ENCODE assay signal across 1 cellular context in genomic region chr3:52197842-52198625, GRCh38.
A peak's percentile ranks its signal among the peaks of the same experiment; 100 is the strongest.
TF ChIP-seq lines count a peak whose summit lies in the region.

ALAS1 (plus strand) TSS chr3:52198160; CDS start chr3:52199242, 1,082 bp downstream.

TF ChIP-seq in HepG2, 621 proteins besides CTCF, POLR2A, EP300 and RAD21 (continued from another document and continues in another):
- peak; percentile 46; the same call in 1 of the 2 replicates for TF ChIP-seq UBTF (CRISPR knock-in tag; IDR thresholded peaks at IDR 0.05)
- peak; percentile 81; the same call in 1 of the 2 replicates for TF ChIP-seq MTA1 (CRISPR knock-in tag; IDR thresholded peaks at IDR 0.05; ENCODE audit: borderline replicate concordance)
- TF ChIP-seq ZNF766 (CRISPR knock-in tag; IDR thresholded peaks at IDR 0.05; ENCODE audit: borderline replicate concordance) = no peak
- no peak for TF ChIP-seq E2F1 (CRISPR knock-in tag; IDR thresholded peaks at IDR 0.05)
- TF ChIP-seq KAT7 (CRISPR knock-in tag; IDR thresholded peaks at IDR 0.05; ENCODE audit: borderline replicate concordance) = peak; percentile 80; the same call in 1 of the 2 replicates
- TF ChIP-seq, protein P1, sequence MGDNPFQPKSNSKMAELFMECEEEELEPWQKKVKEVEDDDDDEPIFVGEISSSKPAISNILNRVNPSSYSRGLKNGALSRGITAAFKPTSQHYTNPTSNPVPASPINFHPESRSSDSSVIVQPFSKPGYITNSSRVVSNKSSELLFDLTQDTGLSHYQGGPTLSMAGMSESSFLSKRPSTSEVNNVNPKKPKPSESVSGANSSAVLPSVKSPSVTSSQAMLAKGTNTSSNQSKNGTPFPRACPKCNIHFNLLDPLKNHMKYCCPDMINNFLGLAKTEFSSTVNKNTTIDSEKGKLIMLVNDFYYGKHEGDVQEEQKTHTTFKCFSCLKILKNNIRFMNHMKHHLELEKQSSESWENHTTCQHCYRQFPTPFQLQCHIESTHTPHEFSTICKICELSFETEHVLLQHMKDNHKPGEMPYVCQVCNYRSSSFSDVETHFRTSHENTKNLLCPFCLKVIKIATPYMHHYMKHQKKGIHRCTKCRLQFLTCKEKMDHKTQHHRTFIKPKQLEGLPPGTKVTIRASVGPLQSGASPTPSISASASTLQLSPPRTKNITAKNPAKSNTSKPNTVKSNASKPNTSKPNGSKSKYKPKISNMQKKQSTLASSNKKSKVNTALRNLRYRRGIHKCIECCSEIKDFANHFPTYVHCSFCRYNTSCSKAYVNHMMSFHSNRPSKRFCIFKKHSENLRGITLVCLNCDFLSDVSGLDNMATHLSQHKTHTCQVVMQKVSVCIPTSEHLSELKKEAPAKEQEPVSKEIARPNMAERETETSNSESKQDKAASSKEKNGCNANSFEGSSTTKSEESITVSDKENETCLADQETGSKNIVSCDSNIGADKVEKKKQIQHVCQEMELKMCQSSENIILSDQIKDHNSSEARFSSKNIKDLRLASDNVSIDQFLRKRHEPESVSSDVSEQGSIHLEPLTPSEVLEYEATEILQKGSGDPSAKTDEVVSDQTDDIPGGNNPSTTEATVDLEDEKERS (CRISPR knock-in tag; IDR thresholded peaks at IDR 0.05) = 0 out of 2 replicates have a peak, but pooled peaks have one; percentile 41
- no peak for TF ChIP-seq MLXIP (CRISPR knock-in tag; IDR thresholded peaks at IDR 0.05; ENCODE audit: borderline replicate concordance)
- no peak for TF ChIP-seq SUZ12 (IDR thresholded peaks at IDR 0.05; ENCODE audit: low read depth, low read length)
- TF ChIP-seq ZNF20 (CRISPR knock-in tag; IDR thresholded peaks at IDR 0.05) = 0 out of 2 replicates have a peak, but pooled peaks have one; percentile 53
- TF ChIP-seq, protein P2, sequence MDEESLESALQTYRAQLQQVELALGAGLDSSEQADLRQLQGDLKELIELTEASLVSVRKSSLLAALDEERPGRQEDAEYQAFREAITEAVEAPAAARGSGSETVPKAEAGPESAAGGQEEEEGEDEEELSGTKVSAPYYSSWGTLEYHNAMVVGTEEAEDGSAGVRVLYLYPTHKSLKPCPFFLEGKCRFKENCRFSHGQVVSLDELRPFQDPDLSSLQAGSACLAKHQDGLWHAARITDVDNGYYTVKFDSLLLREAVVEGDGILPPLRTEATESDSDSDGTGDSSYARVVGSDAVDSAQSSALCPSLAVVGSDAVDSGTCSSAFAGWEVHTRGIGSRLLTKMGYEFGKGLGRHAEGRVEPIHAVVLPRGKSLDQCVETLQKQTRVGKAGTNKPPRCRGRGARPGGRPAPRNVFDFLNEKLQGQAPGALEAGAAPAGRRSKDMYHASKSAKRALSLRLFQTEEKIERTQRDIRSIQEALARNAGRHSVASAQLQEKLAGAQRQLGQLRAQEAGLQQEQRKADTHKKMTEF (CRISPR knock-in tag; IDR thresholded peaks at IDR 0.05) = peak; percentile 78; the same call in 1 of the 2 replicates
- no peak for TF ChIP-seq GABPA (IDR thresholded peaks at IDR 0.05; ENCODE audit: low read depth, low read length)
- no peak for TF ChIP-seq GABPA (CRISPR knock-in tag; IDR thresholded peaks at IDR 0.05; ENCODE audit: low read depth)
- TF ChIP-seq, protein P3, sequence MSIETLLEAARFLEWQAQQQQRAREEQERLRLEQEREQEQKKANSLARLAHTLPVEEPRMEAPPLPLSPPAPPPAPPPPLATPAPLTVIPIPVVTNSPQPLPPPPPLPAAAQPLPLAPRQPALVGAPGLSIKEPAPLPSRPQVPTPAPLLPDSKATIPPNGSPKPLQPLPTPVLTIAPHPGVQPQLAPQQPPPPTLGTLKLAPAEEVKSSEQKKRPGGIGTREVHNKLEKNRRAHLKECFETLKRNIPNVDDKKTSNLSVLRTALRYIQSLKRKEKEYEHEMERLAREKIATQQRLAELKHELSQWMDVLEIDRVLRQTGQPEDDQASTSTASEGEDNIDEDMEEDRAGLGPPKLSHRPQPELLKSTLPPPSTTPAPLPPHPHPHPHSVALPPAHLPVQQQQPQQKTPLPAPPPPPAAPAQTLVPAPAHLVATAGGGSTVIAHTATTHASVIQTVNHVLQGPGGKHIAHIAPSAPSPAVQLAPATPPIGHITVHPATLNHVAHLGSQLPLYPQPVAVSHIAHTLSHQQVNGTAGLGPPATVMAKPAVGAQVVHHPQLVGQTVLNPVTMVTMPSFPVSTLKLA (IDR thresholded peaks at IDR 0.05) = no peak
- 0 out of 2 replicates have a peak, but pooled peaks have one; percentile 20 for TF ChIP-seq CENPT (CRISPR knock-in tag; IDR thresholded peaks at IDR 0.05; ENCODE audit: low read depth)
- no peak for TF ChIP-seq ZBTB40 (IDR thresholded peaks at IDR 0.05)
- 0 out of 2 replicates have a peak, but pooled peaks have one; percentile 42 for TF ChIP-seq ZBTB40 (CRISPR knock-in tag; IDR thresholded peaks at IDR 0.05)
- peak; percentile 74; the same call in 1 of the 2 replicates for TF ChIP-seq GZF1 (CRISPR knock-in tag; IDR thresholded peaks at IDR 0.05)
- no peak for TF ChIP-seq SRSF9 (IDR thresholded peaks at IDR 0.05; ENCODE audit: borderline replicate concordance, insufficient read depth, low read depth, low read length, poor library complexity, severe bottlenecking)
- 0 out of 2 replicates have a peak, but pooled peaks have one; percentile 73 for TF ChIP-seq ZNF772 (CRISPR knock-in tag; IDR thresholded peaks at IDR 0.05)
- 0 out of 2 replicates have a peak, but pooled peaks have one; percentile 48 for TF ChIP-seq DNMT3B (CRISPR knock-in tag; conservative IDR thresholded peaks at IDR 0.05)
- TF ChIP-seq ZNF343 (CRISPR knock-in tag; IDR thresholded peaks at IDR 0.05) = 0 out of 2 replicates have a peak, but pooled peaks have one; percentile 53
- peak; percentile 85; the same call in 1 of the 2 replicates for TF ChIP-seq ZNF678 (CRISPR knock-in tag; IDR thresholded peaks at IDR 0.05)
- peak; percentile 52; the same call in 1 of the 2 replicates for TF ChIP-seq KAT8 (CRISPR knock-in tag; IDR thresholded peaks at IDR 0.05)
- peak; percentile 81 for TF ChIP-seq TARDBP (CRISPR knock-in tag; IDR thresholded peaks at IDR 0.05)
- TF ChIP-seq, protein P4, sequence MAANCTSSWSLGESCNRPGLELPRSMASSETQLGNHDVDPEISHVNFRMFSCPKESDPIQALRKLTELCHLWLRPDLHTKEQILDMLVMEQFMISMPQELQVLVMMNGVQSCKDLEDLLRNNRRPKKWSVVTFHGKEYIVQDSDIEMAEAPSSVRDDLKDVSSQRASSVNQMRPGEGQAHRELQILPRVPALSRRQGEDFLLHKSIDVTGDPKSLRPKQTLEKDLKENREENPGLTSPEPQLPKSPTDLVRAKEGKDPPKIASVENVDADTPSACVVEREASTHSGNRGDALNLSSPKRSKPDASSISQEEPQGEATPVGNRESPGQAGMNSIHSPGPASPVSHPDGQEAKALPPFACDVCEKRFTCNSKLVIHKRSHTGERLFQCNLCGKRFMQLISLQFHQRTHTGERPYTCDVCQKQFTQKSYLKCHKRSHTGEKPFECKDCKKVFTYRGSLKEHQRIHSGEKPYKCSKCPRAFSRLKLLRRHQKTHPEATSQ (CRISPR knock-in tag; IDR thresholded peaks at IDR 0.05; ENCODE audit: borderline replicate concordance) = peak; percentile 64; the same call in 1 of the 2 replicates
- peak; percentile 60; the same call in 1 of the 2 replicates for TF ChIP-seq MIER3 (CRISPR knock-in tag; IDR thresholded peaks at IDR 0.05; ENCODE audit: borderline replicate concordance)
- TF ChIP-seq SMYD3 (CRISPR knock-in tag; IDR thresholded peaks at IDR 0.05) = 0 out of 2 replicates have a peak, but pooled peaks have one; percentile 47
- TF ChIP-seq IKZF4 (CRISPR knock-in tag; IDR thresholded peaks at IDR 0.05; ENCODE audit: borderline replicate concordance, low read depth, not compliant biosample characterization) = peak; percentile 21
